1 cellular context compared by ENCODE assay signal in the genomic region with DNA sequence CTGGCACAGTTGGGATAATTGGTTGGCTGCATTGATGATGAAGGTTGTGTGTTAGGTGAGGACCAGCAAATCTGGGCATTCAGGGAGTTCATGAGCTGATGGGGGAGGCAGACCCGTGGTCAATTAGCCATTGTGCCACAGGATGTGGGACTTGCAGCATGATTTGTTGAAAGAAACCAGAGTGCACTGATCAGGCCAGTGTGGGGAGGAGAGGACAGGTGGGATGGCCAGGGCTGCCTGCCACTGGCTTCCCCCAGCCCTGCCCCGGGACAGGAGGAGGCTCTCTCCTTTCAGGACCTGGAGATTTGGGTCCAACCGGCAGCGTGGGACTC.
TF ChIP-seq lines count a peak whose summit lies in the region.

No MANE protein-coding gene starts in this region.

TF ChIP-seq in HepG2, 621 proteins besides CTCF, POLR2A, EP300 and RAD21 (continued from another document and continues in another):
- TF ChIP-seq, protein P1, sequence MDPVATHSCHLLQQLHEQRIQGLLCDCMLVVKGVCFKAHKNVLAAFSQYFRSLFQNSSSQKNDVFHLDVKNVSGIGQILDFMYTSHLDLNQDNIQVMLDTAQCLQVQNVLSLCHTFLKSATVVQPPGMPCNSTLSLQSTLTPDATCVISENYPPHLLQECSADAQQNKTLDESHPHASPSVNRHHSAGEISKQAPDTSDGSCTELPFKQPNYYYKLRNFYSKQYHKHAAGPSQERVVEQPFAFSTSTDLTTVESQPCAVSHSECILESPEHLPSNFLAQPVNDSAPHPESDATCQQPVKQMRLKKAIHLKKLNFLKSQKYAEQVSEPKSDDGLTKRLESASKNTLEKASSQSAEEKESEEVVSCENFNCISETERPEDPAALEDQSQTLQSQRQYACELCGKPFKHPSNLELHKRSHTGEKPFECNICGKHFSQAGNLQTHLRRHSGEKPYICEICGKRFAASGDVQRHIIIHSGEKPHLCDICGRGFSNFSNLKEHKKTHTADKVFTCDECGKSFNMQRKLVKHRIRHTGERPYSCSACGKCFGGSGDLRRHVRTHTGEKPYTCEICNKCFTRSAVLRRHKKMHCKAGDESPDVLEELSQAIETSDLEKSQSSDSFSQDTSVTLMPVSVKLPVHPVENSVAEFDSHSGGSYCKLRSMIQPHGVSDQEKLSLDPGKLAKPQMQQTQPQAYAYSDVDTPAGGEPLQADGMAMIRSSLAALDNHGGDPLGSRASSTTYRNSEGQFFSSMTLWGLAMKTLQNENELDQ (CRISPR knock-in tag; IDR thresholded peaks at IDR 0.05; ENCODE audit: borderline replicate concordance), result no peak
- TF ChIP-seq, protein P2, sequence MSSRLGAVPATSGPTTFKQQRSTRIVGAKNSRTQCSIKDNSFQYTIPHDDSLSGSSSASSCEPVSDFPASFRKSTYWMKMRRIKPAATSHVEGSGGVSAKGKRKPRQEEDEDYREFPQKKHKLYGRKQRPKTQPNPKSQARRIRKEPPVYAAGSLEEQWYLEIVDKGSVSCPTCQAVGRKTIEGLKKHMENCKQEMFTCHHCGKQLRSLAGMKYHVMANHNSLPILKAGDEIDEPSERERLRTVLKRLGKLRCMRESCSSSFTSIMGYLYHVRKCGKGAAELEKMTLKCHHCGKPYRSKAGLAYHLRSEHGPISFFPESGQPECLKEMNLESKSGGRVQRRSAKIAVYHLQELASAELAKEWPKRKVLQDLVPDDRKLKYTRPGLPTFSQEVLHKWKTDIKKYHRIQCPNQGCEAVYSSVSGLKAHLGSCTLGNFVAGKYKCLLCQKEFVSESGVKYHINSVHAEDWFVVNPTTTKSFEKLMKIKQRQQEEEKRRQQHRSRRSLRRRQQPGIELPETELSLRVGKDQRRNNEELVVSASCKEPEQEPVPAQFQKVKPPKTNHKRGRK (CRISPR knock-in tag; IDR thresholded peaks at IDR 0.05), result no peak
- TF ChIP-seq, protein P3, sequence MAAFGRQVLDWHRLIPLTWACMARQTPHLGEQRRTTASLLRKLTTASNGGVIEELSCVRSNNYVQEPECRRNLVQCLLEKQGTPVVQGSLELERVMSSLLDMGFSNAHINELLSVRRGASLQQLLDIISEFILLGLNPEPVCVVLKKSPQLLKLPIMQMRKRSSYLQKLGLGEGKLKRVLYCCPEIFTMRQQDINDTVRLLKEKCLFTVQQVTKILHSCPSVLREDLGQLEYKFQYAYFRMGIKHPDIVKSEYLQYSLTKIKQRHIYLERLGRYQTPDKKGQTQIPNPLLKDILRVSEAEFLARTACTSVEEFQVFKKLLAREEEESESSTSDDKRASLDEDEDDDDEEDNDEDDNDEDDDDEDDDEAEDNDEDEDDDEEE (CRISPR knock-in tag; IDR thresholded peaks at IDR 0.05), result no peak
- TF ChIP-seq ZNF451 (CRISPR knock-in tag; IDR thresholded peaks at IDR 0.05) (0 out of 2 replicates have a peak, but pooled peaks have one; percentile 28), E2F1 (CRISPR knock-in tag; IDR thresholded peaks at IDR 0.05) (no peak), ZBTB21 (CRISPR knock-in tag; IDR thresholded peaks at IDR 0.05) (no peak), ZMAT3 (CRISPR knock-in tag; conservative IDR thresholded peaks at IDR 0.05) (no peak), GLMP (CRISPR knock-in tag; IDR thresholded peaks at IDR 0.05; ENCODE audit: borderline replicate concordance) (no peak), MXD4 (CRISPR knock-in tag; IDR thresholded peaks at IDR 0.05) (no peak), ZNF788 (CRISPR knock-in tag; IDR thresholded peaks at IDR 0.05; ENCODE audit: borderline replicate concordance) (no peak), KDM5B (CRISPR knock-in tag; IDR thresholded peaks at IDR 0.05; ENCODE audit: borderline replicate concordance) (no peak), SAP130 (CRISPR knock-in tag; IDR thresholded peaks at IDR 0.05; ENCODE audit: low read depth) (peak; percentile 7; the same call in 1 of the 2 replicates), ZUFSP (CRISPR knock-in tag; IDR thresholded peaks at IDR 0.05; ENCODE audit: borderline replicate concordance) (no peak), ZGPAT (CRISPR knock-in tag; IDR thresholded peaks at IDR 0.05) (no peak), ZNF121 (CRISPR knock-in tag; IDR thresholded peaks at IDR 0.05) (no peak), ARNTL (CRISPR knock-in tag; IDR thresholded peaks at IDR 0.05) (0 out of 2 replicates have a peak, but pooled peaks have one; percentile 4), ZNF614 (CRISPR knock-in tag; IDR thresholded peaks at IDR 0.05; ENCODE audit: borderline replicate concordance) (no peak), ZNF652 (CRISPR knock-in tag; IDR thresholded peaks at IDR 0.05; ENCODE audit: borderline replicate concordance, low read depth) (no peak), ZBTB1 (CRISPR knock-in tag; IDR thresholded peaks at IDR 0.05; ENCODE audit: borderline replicate concordance) (no peak), ZNF230 (CRISPR knock-in tag; IDR thresholded peaks at IDR 0.05) (no peak), FOXP1 (IDR thresholded peaks at IDR 0.05) (no peak), FOXP1 (CRISPR knock-in tag; IDR thresholded peaks at IDR 0.05) (no peak), ZNF792 (CRISPR knock-in tag; IDR thresholded peaks at IDR 0.05) (no peak)
- TF ChIP-seq, protein P4, sequence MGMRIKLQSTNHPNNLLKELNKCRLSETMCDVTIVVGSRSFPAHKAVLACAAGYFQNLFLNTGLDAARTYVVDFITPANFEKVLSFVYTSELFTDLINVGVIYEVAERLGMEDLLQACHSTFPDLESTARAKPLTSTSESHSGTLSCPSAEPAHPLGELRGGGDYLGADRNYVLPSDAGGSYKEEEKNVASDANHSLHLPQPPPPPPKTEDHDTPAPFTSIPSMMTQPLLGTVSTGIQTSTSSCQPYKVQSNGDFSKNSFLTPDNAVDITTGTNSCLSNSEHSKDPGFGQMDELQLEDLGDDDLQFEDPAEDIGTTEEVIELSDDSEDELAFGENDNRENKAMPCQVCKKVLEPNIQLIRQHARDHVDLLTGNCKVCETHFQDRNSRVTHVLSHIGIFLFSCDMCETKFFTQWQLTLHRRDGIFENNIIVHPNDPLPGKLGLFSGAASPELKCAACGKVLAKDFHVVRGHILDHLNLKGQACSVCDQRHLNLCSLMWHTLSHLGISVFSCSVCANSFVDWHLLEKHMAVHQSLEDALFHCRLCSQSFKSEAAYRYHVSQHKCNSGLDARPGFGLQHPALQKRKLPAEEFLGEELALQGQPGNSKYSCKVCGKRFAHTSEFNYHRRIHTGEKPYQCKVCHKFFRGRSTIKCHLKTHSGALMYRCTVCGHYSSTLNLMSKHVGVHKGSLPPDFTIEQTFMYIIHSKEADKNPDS (CRISPR knock-in tag; IDR thresholded peaks at IDR 0.05), result 0 out of 2 replicates have a peak, but pooled peaks have one; percentile 20
- TF ChIP-seq, protein P5, sequence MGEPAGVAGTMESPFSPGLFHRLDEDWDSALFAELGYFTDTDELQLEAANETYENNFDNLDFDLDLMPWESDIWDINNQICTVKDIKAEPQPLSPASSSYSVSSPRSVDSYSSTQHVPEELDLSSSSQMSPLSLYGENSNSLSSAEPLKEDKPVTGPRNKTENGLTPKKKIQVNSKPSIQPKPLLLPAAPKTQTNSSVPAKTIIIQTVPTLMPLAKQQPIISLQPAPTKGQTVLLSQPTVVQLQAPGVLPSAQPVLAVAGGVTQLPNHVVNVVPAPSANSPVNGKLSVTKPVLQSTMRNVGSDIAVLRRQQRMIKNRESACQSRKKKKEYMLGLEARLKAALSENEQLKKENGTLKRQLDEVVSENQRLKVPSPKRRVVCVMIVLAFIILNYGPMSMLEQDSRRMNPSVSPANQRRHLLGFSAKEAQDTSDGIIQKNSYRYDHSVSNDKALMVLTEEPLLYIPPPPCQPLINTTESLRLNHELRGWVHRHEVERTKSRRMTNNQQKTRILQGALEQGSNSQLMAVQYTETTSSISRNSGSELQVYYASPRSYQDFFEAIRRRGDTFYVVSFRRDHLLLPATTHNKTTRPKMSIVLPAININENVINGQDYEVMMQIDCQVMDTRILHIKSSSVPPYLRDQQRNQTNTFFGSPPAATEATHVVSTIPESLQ (CRISPR knock-in tag; conservative IDR thresholded peaks at IDR 0.05), result no peak
- TF ChIP-seq, protein P6, sequence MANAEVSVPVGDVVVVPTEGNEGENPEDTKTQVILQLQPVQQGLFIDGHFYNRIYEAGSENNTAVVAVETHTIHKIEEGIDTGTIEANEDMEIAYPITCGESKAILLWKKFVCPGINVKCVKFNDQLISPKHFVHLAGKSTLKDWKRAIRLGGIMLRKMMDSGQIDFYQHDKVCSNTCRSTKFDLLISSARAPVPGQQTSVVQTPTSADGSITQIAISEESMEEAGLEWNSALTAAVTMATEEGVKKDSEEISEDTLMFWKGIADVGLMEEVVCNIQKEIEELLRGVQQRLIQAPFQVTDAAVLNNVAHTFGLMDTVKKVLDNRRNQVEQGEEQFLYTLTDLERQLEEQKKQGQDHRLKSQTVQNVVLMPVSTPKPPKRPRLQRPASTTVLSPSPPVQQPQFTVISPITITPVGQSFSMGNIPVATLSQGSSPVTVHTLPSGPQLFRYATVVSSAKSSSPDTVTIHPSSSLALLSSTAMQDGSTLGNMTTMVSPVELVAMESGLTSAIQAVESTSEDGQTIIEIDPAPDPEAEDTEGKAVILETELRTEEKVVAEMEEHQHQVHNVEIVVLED (CRISPR knock-in tag; IDR thresholded peaks at IDR 0.05; ENCODE audit: borderline replicate concordance), result no peak
- TF ChIP-seq, protein P7, sequence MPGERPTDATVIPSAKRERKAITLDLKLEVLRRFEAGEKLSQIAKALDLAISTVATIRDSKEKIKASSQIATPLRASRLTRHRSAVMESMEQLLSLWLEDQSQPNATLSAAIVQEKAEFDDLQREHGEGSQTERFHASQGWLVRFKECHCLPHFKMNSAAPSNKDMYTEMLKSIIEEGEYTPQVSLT (CRISPR knock-in tag; IDR thresholded peaks at IDR 0.05; ENCODE audit: borderline replicate concordance, low read depth), result no peak
- TF ChIP-seq, protein P8, sequence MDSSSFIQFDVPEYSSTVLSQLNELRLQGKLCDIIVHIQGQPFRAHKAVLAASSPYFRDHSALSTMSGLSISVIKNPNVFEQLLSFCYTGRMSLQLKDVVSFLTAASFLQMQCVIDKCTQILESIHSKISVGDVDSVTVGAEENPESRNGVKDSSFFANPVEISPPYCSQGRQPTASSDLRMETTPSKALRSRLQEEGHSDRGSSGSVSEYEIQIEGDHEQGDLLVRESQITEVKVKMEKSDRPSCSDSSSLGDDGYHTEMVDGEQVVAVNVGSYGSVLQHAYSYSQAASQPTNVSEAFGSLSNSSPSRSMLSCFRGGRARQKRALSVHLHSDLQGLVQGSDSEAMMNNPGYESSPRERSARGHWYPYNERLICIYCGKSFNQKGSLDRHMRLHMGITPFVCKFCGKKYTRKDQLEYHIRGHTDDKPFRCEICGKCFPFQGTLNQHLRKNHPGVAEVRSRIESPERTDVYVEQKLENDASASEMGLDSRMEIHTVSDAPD (CRISPR knock-in tag; IDR thresholded peaks at IDR 0.05), result no peak; the same call in 1 of the 2 replicates
- TF ChIP-seq, protein P9, sequence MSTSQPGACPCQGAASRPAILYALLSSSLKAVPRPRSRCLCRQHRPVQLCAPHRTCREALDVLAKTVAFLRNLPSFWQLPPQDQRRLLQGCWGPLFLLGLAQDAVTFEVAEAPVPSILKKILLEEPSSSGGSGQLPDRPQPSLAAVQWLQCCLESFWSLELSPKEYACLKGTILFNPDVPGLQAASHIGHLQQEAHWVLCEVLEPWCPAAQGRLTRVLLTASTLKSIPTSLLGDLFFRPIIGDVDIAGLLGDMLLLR (CRISPR knock-in tag; IDR thresholded peaks at IDR 0.05), result no peak; the same call in 1 of the 2 replicates
- TF ChIP-seq, protein P10, sequence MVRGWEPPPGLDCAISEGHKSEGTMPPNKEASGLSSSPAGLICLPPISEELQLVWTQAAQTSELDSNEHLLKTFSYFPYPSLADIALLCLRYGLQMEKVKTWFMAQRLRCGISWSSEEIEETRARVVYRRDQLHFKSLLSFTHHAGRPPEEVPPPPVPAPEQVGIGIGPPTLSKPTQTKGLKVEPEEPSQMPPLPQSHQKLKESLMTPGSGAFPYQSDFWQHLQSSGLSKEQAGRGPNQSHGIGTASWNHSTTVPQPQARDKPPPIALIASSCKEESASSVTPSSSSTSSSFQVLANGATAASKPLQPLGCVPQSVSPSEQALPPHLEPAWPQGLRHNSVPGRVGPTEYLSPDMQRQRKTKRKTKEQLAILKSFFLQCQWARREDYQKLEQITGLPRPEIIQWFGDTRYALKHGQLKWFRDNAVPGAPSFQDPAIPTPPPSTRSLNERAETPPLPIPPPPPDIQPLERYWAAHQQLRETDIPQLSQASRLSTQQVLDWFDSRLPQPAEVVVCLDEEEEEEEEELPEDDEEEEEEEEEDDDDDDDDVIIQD (CRISPR knock-in tag; IDR thresholded peaks at IDR 0.05; ENCODE audit: low read depth), result no peak
